ENCODE assay signal across 25 cellular contexts in genomic region chr11:70527429-70528045, GRCh38.
DNase-seq lines count a peak whose midpoint lies in the region; ATAC-seq, FAIRE-seq and TF ChIP-seq lines count a peak whose summit lies in the region.
"Had no signal": no experiment of that assay in that cellular context is flagged by ENCODE, and none has a peak within 500 bp of the region (broad histone marks: within the 10 kb centered on the region; RNA-seq: fewer than 3 reads in every experiment).

No MANE protein-coding gene starts in this region.

- peaks cover 4% of the 10 kb centered on the region for H3K4me1 ChIP-seq in cardiac muscle cell (ENCODE audit: low read depth)
- no peaks in the 10 kb centered on the region for H3K4me1 ChIP-seq in right atrium auricular region
- H3K4me1 ChIP-seq in K562 (replicated peaks in 1 of 2; ENCODE audit: control insufficient read depth in 2 of 2, insufficient read depth in 2 of 2, low read length in 2 of 2) = peaks cover 0 to 13% of the 10 kb centered on the region in 2 experiments; a peak in 2 of 5 replicates
- no peaks in the 10 kb centered on the region for H3K4me1 ChIP-seq in osteoblast (ENCODE audit: insufficient read depth, low read length)
- peaks cover 34% of the 10 kb centered on the region for H3K4me1 ChIP-seq in GM23338 (ENCODE audit: insufficient read depth)

- no peaks in the 10 kb centered on the region for H3K9me2 ChIP-seq in GM23338 (ENCODE audit: insufficient read depth)

- H3K9me1 ChIP-seq in K562 (ENCODE audit: control insufficient read depth, insufficient read depth, low read length) = no peaks in the 10 kb centered on the region

- H3K4me3 Mint-ChIP-seq in GM23338 = no peak overlapping the region
- H3K4me3 Mint-ChIP-seq: CD8-positive, alpha-beta T cell; IgD-negative memory B cell had no signal

- H3K36me3 Mint-ChIP-seq in GM23338 (ENCODE audit: low read depth) = peaks cover 8% of the 10 kb centered on the region; the same call in 2 of the 3 replicates
- H3K36me3 Mint-ChIP-seq: CD8-positive, alpha-beta T cell; IgD-negative memory B cell had no signal

- 1% methylated on average over 10 of the region's 10 CpGs for WGBS in K562 (ENCODE audit: insufficient coverage, low coverage, missing lambda C conversion rate)

- H3K4me1 Mint-ChIP-seq in GM23338 = peaks cover 58% of the 10 kb centered on the region

- TF ChIP-seq RAD21 in K562 (CRISPR knock-in tag; conservative IDR thresholded peaks at IDR 0.05 in 1 of 2, IDR thresholded peaks at IDR 0.05 in 1 of 2) = no peak

- H3K27ac ChIP-seq in cardiac muscle cell (peak overlapping the region; percentile 32), right atrium auricular region (no peak overlapping the region), K562 (ENCODE audit: extremely low read depth, low read depth, low read length) (no peak overlapping the region), osteoblast (ENCODE audit: low read depth, low read length) (no peak overlapping the region), GM23338 (ENCODE audit: low read depth) (no peak overlapping the region)
- H3K27ac ChIP-seq: BLaER1 treated with 17β-estradiol and CSF1 and Interleukin-3, amounts not matched to agents 10 nM and 100 nM had no signal

- no peak overlapping the region for H3K27ac Mint-ChIP-seq in GM23338
- H3K27ac Mint-ChIP-seq: CD8-positive, alpha-beta T cell; IgD-negative memory B cell had no signal

- no peaks in the 10 kb centered on the region for H3F3A ChIP-seq in GM23338 (replicated peaks; ENCODE audit: low read depth)

- H3K36me3 ChIP-seq in cardiac muscle cell (no peaks in the 10 kb centered on the region), right atrium auricular region (no peaks in the 10 kb centered on the region), K562 (ENCODE audit: control insufficient read depth, insufficient read depth, low read length) (no peaks in the 10 kb centered on the region), osteoblast (ENCODE audit: insufficient read depth, low read length) (no peaks in the 10 kb centered on the region), GM23338 (ENCODE audit: insufficient read depth) (no peaks in the 10 kb centered on the region)
- H3K36me3 ChIP-seq: BLaER1 treated with 17β-estradiol and CSF1 and Interleukin-3, amounts not matched to agents 10 nM and 100 nM; MG63 had no signal

- in situ Hi-C loops in K562 (cut with MboI) = no loop called here

- CTCF ChIA-PET in K562 (lab: Yijun Ruan, JAX; ENCODE audit: low intra/inter-chr PET ratio) = no interaction called here

- no peak overlapping the region for H3K9ac ChIP-seq in K562 (ENCODE audit: insufficient read depth in 1 of 2, low read depth in 2 of 2, low read length in 2 of 2)
- H3K9ac ChIP-seq: BLaER1 treated with 17β-estradiol and CSF1 and Interleukin-3, amounts not matched to agents 10 nM and 100 nM had no signal

- no peak for FAIRE-seq in K562 (lab: Jason Lieb, UNC)
- no peak for FAIRE-seq in frontal cortex (lab: Jason Lieb, UNC)
- FAIRE-seq: GM12892, GM18507 had no signal

- no peak for ATAC-seq in K562
- no peak for ATAC-seq in GM23338
- ATAC-seq: CD8-positive, alpha-beta T cell had no signal

- H3K4me2 ChIP-seq in K562 (ENCODE audit: insufficient read depth, low read length) (no peak overlapping the region), osteoblast (ENCODE audit: insufficient read depth, low read length) (no peak overlapping the region), GM23338 (no peak overlapping the region)
- H3K4me2 ChIP-seq: BLaER1 treated with 17β-estradiol and CSF1 and Interleukin-3, amounts not matched to agents 10 nM and 100 nM had no signal

- no peaks in the 10 kb centered on the region for H3K79me2 ChIP-seq in K562 (ENCODE audit: control insufficient read depth, insufficient read depth, low read length)
- no peaks in the 10 kb centered on the region for H3K79me2 ChIP-seq in osteoblast (ENCODE audit: insufficient read depth, low read length)
- H3K79me2 ChIP-seq in GM23338 (replicated peaks; ENCODE audit: insufficient read depth) = peaks cover 11% of the 10 kb centered on the region; the same call in 1 of the 2 replicates

- H3K9me3 ChIP-seq in cardiac muscle cell (ENCODE audit: low read depth) = no peaks in the 10 kb centered on the region
- H3K9me3 ChIP-seq in right atrium auricular region = no peaks in the 10 kb centered on the region
- no peaks in the 10 kb centered on the region for H3K9me3 ChIP-seq in K562 (replicated peaks; ENCODE audit: control insufficient read depth, insufficient read depth, low read depth, low read length)
- no peaks in the 10 kb centered on the region for H3K9me3 ChIP-seq in osteoblast (ENCODE audit: low read depth, low read length)
- H3K9me3 ChIP-seq: MG63 had no signal

- H4K20me1 ChIP-seq in K562 (replicated peaks; ENCODE audit: control insufficient read depth, insufficient read depth, low read length) (peaks cover 9% of the 10 kb centered on the region; the same call in 1 of the 2 replicates), osteoblast (ENCODE audit: insufficient read depth, low read length) (peaks cover 3% of the 10 kb centered on the region), GM23338 (replicated peaks; ENCODE audit: insufficient read depth) (no peaks in the 10 kb centered on the region; the same call in 1 of the 2 replicates)

- no peak for DNase-seq in cardiac muscle cell (ENCODE audit: low read depth in 1 of 2, low spot score in 1 of 2)
- DNase-seq in right atrium auricular region (ENCODE audit: low spot score) = no peak
- DNase-seq in NCI-H510A (lab: John Stamatoyannopoulos, UW) = peak; percentile 25
- DNase-seq in K562 (ENCODE audit: extremely low read depth in 1 of 4, low spot score in 3 of 4) = peak in 1 of 4 experiments; percentile 6
- DNase-seq in osteoblast (ENCODE audit: insufficient read length, low spot score, missing footprints) = peak; percentile 19
- DNase-seq in frontal cortex (ENCODE audit: low spot score in 2 of 2) = no peak
- no peak for DNase-seq in NCI-H1048 (lab: John Stamatoyannopoulos, UW)
- no peak for DNase-seq in GM23338 (ENCODE audit: low spot score)
- DNase-seq: Calu3; CD8-positive, alpha-beta T cell; DMS53; EL; GOT3; Kasumi-1; MG63; NCI-H1092; NCI-H1436 treated with DMSO at 0.1 percent for 48 hours; NCI-H2029 treated with DMSO at 0.1 percent for 48 hours; NCI-H2171; NCI-H446 treated with DMSO at 0.1 percent for 48 hours; NCI-H774 had no signal

- H3K27me3 ChIP-seq in cardiac muscle cell = no peaks in the 10 kb centered on the region
- no peaks in the 10 kb centered on the region for H3K27me3 ChIP-seq in right atrium auricular region
- peaks cover 17 to 51% of the 10 kb centered on the region in 2 experiments; a peak in 4 of 5 replicates for H3K27me3 ChIP-seq in K562 (ENCODE audit: control insufficient read depth in 2 of 2, insufficient read depth in 2 of 2, low read length in 2 of 2)
- H3K27me3 ChIP-seq in osteoblast (ENCODE audit: insufficient read depth, low read length) = peaks cover 14% of the 10 kb centered on the region
- H3K27me3 ChIP-seq in GM23338 (ENCODE audit: insufficient read depth) = no peaks in the 10 kb centered on the region
- H3K27me3 ChIP-seq: BLaER1 treated with 17β-estradiol and CSF1 and Interleukin-3, amounts not matched to agents 10 nM and 100 nM; MG63 had no signal

- POLR2A ChIA-PET in K562 (lab: Yijun Ruan, JAX) = interaction anchor here (0.9 kb wide), 1 partner anchor 21 kb away, joined by 3 read pairs; no protein-coding TSS in a partner anchor

- peaks cover 3% of the 10 kb centered on the region; the same call in 2 of the 3 replicates for H3K9me3 Mint-ChIP-seq in GM23338
- H3K9me3 Mint-ChIP-seq: CD8-positive, alpha-beta T cell had no signal

- TF ChIP-seq EP300 in K562 (IDR thresholded peaks at IDR 0.05; ENCODE audit: low read length) = no peak

- H3K27me3 Mint-ChIP-seq in GM23338 (ENCODE audit: insufficient read depth, low read depth, poor library complexity) = peaks cover 25% of the 10 kb centered on the region

- no peak for TF ChIP-seq POLR2A in K562 (conservative IDR thresholded peaks at IDR 0.05)

- intact Hi-C loops in K562 (cut with micrococcal nuclease) = no loop called here

- BruUV-seq in K562 (replicated peaks; lab: Mats Ljungman, UMichigan) = no TSS peak

- H2AFZ ChIP-seq in K562 (ENCODE audit: low read depth, low read length) (no peak overlapping the region), osteoblast (ENCODE audit: low read length) (no peak overlapping the region), GM23338 (no peak overlapping the region)

- TF ChIP-seq CTCF in cardiac muscle cell (IDR thresholded peaks at IDR 0.05; ENCODE audit: low read depth, low read length) = no peak
- TF ChIP-seq CTCF in right atrium auricular region (IDR thresholded peaks at IDR 0.05) = no peak
- TF ChIP-seq CTCF in K562 (IDR thresholded peaks at IDR 0.05 in 2 of 3, conservative IDR thresholded peaks at IDR 0.05 in 1 of 3; ENCODE audit: insufficient read depth in 2 of 3, low read depth in 1 of 3, low read length in 3 of 3) = no peak
- TF ChIP-seq CTCF in osteoblast (IDR thresholded peaks at IDR 0.05; ENCODE audit: extremely low read depth, low read depth, low read length) = no peak
- TF ChIP-seq CTCF in GM23338 (conservative IDR thresholded peaks at IDR 0.05; ENCODE audit: low read depth in 2 of 2) = no peak

- no peak overlapping the region for H3K4me3 ChIP-seq in cardiac muscle cell
- no peak overlapping the region for H3K4me3 ChIP-seq in right atrium auricular region
- H3K4me3 ChIP-seq in K562 = no peak overlapping the region
- H3K4me3 ChIP-seq in osteoblast (ENCODE audit: insufficient read depth, low read length) = no peak overlapping the region
- no peak overlapping the region for H3K4me3 ChIP-seq in GM23338
- H3K4me3 ChIP-seq: BLaER1 treated with 17β-estradiol and CSF1 and Interleukin-3, amounts not matched to agents 10 nM and 100 nM; MG63 had no signal

TF ChIP-seq in K562, 482 proteins besides CTCF, POLR2A, EP300 and RAD21 (continues in another document):
- TF ChIP-seq ZNF668 (CRISPR knock-in tag; IDR thresholded peaks at IDR 0.05) (no peak), STAG1 (CRISPR knock-in tag; IDR thresholded peaks at IDR 0.05; ENCODE audit: borderline replicate concordance) (no peak)

TF ChIP-seq in GM23338, 12 proteins besides CTCF, POLR2A, EP300 and RAD21 (continues in another document):
- TF ChIP-seq STAT1 (IDR thresholded peaks at IDR 0.05; ENCODE audit: unreplicated experiment) = no peak

Comparison
In these comparisons a context has a peak if more than half of its experiments do, and no peak if none do; other contexts are left out.
1. DNase-seq: peak in NCI-H510A (single experiment) and osteoblast (single experiment); none in cardiac muscle cell (0 of 2), right atrium auricular region (single experiment), frontal cortex (0 of 2), NCI-H1048 (single experiment) and GM23338 (single experiment).